2 cellular contexts compared by ENCODE assay signal in the genomic region with DNA sequence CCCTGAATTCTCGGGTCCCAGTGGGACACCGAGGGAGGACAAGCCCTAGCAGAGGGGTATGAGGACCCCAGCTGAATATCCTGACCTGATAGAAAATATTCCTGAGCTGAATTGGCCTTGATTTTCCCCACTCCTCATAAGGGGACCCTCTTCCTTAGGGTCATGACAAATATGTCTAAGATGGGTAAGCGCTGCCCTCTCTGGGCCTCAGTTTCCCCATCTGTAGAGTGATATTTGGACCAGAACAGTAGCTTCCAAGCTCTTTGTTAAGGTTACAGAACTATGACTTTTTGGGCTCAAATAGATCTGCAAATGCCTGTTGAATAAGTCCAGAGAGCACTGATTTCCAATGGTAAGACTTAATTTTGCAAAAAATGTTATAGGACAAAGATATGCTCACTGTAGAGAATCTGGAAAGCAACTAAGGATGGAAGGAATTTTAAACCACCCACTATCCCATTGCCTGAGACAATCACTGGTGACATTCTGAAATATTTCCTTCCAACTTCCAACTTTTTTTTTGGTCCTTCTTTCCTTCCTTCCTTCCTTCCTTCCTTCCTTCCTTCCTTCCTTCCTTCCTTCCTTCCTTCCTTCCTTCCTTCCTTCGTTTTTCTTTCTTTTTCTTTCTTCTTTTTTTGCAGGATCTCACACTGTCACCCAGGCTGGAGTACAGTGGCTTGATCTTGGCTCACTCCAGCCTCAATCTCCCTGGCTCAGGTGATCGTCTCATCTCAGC.
TF ChIP-seq lines count a peak whose summit lies in the region.

No MANE protein-coding gene starts in this region.

TF ChIP-seq in HCT116, 20 proteins besides CTCF, POLR2A, EP300 and RAD21:
- TF ChIP-seq ELF1 (IDR thresholded peaks at IDR 0.05; ENCODE audit: borderline replicate concordance, low read depth): no peak
- 0 out of 2 replicates have a peak, but pooled peaks have one; percentile 0 for TF ChIP-seq ZFX (IDR thresholded peaks at IDR 0.05)
TF ChIP-seq in HCT116: peak in this region for 1.

TF ChIP-seq in GM12878, 131 proteins besides CTCF, POLR2A, EP300 and RAD21:
- no peak for TF ChIP-seq TAF1 (IDR thresholded peaks at IDR 0.05; ENCODE audit: borderline replicate concordance, low read depth, low read length)
- no peak for TF ChIP-seq MYC (IDR thresholded peaks at IDR 0.05; ENCODE audit: insufficient read depth, insufficient read length, insufficient replicate concordance, low read length, severe bottlenecking)
- no peak for TF ChIP-seq RUNX3 (IDR thresholded peaks at IDR 0.05; ENCODE audit: low read length)
- TF ChIP-seq CBX3 (IDR thresholded peaks at IDR 0.05; ENCODE audit: borderline replicate concordance, low read depth): no peak
- peak in 1 of 2 experiments; percentile 30; a peak in 1 of 4 replicates for TF ChIP-seq IKZF2 (IDR thresholded peaks at IDR 0.05)
- TF ChIP-seq LARP7 (IDR thresholded peaks at IDR 0.05): no peak
- TF ChIP-seq EGR1 (IDR thresholded peaks at IDR 0.05; ENCODE audit: borderline replicate concordance in 1 of 2, low read depth in 2 of 2, low read length in 2 of 2): no peak
- TF ChIP-seq, protein P1, sequence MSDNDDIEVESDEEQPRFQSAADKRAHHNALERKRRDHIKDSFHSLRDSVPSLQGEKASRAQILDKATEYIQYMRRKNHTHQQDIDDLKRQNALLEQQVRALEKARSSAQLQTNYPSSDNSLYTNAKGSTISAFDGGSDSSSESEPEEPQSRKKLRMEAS (IDR thresholded peaks at IDR 0.05; ENCODE audit: low read depth, low read length): no peak
- TF ChIP-seq, protein P2, sequence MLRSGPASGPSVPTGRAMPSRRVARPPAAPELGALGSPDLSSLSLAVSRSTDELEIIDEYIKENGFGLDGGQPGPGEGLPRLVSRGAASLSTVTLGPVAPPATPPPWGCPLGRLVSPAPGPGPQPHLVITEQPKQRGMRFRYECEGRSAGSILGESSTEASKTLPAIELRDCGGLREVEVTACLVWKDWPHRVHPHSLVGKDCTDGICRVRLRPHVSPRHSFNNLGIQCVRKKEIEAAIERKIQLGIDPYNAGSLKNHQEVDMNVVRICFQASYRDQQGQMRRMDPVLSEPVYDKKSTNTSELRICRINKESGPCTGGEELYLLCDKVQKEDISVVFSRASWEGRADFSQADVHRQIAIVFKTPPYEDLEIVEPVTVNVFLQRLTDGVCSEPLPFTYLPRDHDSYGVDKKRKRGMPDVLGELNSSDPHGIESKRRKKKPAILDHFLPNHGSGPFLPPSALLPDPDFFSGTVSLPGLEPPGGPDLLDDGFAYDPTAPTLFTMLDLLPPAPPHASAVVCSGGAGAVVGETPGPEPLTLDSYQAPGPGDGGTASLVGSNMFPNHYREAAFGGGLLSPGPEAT (IDR thresholded peaks at IDR 0.05; ENCODE audit: low read depth): no peak
- no peak for TF ChIP-seq TCF3 (IDR thresholded peaks at IDR 0.05; ENCODE audit: borderline replicate concordance, insufficient read depth, low read depth, low read length)
- no peak for TF ChIP-seq ZSCAN29 (IDR thresholded peaks at IDR 0.05)
- TF ChIP-seq, protein P3, sequence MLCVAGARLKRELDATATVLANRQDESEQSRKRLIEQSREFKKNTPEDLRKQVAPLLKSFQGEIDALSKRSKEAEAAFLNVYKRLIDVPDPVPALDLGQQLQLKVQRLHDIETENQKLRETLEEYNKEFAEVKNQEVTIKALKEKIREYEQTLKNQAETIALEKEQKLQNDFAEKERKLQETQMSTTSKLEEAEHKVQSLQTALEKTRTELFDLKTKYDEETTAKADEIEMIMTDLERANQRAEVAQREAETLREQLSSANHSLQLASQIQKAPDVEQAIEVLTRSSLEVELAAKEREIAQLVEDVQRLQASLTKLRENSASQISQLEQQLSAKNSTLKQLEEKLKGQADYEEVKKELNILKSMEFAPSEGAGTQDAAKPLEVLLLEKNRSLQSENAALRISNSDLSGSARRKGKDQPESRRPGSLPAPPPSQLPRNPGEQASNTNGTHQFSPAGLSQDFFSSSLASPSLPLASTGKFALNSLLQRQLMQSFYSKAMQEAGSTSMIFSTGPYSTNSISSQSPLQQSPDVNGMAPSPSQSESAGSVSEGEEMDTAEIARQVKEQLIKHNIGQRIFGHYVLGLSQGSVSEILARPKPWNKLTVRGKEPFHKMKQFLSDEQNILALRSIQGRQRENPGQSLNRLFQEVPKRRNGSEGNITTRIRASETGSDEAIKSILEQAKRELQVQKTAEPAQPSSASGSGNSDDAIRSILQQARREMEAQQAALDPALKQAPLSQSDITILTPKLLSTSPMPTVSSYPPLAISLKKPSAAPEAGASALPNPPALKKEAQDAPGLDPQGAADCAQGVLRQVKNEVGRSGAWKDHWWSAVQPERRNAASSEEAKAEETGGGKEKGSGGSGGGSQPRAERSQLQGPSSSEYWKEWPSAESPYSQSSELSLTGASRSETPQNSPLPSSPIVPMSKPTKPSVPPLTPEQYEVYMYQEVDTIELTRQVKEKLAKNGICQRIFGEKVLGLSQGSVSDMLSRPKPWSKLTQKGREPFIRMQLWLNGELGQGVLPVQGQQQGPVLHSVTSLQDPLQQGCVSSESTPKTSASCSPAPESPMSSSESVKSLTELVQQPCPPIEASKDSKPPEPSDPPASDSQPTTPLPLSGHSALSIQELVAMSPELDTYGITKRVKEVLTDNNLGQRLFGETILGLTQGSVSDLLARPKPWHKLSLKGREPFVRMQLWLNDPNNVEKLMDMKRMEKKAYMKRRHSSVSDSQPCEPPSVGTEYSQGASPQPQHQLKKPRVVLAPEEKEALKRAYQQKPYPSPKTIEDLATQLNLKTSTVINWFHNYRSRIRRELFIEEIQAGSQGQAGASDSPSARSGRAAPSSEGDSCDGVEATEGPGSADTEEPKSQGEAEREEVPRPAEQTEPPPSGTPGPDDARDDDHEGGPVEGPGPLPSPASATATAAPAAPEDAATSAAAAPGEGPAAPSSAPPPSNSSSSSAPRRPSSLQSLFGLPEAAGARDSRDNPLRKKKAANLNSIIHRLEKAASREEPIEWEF (IDR thresholded peaks at IDR 0.05; ENCODE audit: insufficient replicate concordance, low read depth, low read length): no peak
- no peak for TF ChIP-seq POLR2AphosphoS5 (IDR thresholded peaks at IDR 0.05; ENCODE audit: low read length)
- TF ChIP-seq, protein P4, sequence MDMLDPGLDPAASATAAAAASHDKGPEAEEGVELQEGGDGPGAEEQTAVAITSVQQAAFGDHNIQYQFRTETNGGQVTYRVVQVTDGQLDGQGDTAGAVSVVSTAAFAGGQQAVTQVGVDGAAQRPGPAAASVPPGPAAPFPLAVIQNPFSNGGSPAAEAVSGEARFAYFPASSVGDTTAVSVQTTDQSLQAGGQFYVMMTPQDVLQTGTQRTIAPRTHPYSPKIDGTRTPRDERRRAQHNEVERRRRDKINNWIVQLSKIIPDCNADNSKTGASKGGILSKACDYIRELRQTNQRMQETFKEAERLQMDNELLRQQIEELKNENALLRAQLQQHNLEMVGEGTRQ (IDR thresholded peaks at IDR 0.05; ENCODE audit: borderline replicate concordance, low read depth, low read length): no peak
- TF ChIP-seq IKZF1 (conservative IDR thresholded peaks at IDR 0.05): peak; percentile 1; the same call in 1 of the 2 replicates
TF ChIP-seq in GM12878: peak in this region for 2.
